14 cellular contexts compared by ENCODE assay signal in the genomic region with DNA sequence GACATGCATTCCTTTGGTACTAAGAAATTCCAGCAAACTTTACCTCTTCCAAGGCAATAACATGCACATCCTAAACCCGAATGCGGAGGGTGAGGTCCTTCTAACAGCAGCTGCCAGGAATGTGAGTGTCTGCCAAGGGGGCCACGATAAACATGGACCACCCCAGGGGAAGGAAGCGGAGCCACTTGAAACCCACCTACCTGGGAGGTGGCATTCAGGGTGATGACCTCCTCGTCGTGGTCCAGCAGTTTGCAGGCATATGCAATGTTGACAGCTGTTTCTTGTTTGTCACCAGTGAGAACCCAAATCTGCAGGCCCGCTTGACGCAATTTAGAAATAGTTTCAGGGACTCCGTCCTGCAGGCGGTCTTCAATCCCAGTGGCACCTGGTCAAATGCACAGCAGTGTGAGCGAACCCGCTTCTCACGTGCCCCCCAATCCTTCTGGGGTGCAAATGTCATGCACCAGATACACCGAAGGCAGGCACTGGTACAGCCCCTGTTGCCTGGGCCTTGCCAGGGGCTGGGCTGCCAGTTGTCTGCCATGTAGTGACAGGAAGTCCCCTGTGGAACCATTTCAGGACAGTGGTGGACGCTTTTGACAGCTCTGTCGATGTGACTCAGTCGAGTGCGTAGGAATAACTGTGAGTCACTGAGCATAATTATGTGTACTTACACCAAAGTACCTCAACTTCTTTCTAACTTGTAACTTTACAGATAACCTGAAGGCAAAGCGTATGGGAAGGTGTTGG.
"Had no signal": no experiment of that assay in that cellular context is flagged by ENCODE, and none has a peak within 500 bp of the region (broad histone marks: within the 10 kb centered on the region; RNA-seq: fewer than 3 reads in every experiment).

No MANE protein-coding gene starts in this region.

- H3K9me3 ChIP-seq: breast epithelium, esophagus muscularis mucosa, tibial nerve, uterus had no signal

- H3K27me3 ChIP-seq: breast epithelium, esophagus muscularis mucosa, tibial nerve, uterus had no signal

- H3K36me3 ChIP-seq: breast epithelium, uterus had no signal

- H3K27ac ChIP-seq: breast epithelium, esophagus muscularis mucosa, tibial nerve, uterus had no signal

- H3K4me3 ChIP-seq: breast epithelium, esophagus muscularis mucosa, lung, tibial nerve, uterus had no signal

- DNase-seq: activated CD4-positive, alpha-beta T cell treated with anti-CD3 and anti-CD28 coated beads, Interleukin-2, amount 50 U/mL, for 48 hours; activated naive CD4-positive, alpha-beta T cell treated with Interleukin-2 at 50 U/mL for 16 hours; activated naive CD8-positive, alpha-beta T cell treated with anti-CD3 and anti-CD28 coated beads, Interleukin-2, amount 10 ng/mL, durations not matched to agents 7 days and 5 days; cerebellar nuclear complex; effector CD8-positive, alpha-beta T cell; left colon; stimulated activated CD4-positive, alpha-beta T cell treated with anti-CD3 and anti-CD28 coated beads, Interleukin-2, amount 100 ng/mL, for 24 hours; stimulated activated naive CD8-positive, alpha-beta T cell treated with anti-CD3 and anti-CD28 coated beads, Interleukin-15, Interleukin-2, amounts not matched to agents 100 U/mL and 50 U/mL, for 24 hours; substantia nigra; uterus had no signal

- ATAC-seq: left colon; stimulated activated naive CD8-positive, alpha-beta T cell treated with anti-CD3 and anti-CD28 coated beads, Interleukin-15, Interleukin-2, amounts not matched to agents 100 U/mL and 50 U/mL, for 24 hours had no signal

- H3K4me1 ChIP-seq: breast epithelium, tibial nerve, uterus had no signal
